In genomic region chr16:68257906-68258800, GRCh38 we compare ENCODE assay signal across 1 cellular context.
TF ChIP-seq lines count a peak whose summit lies in the region.

No MANE protein-coding gene starts in this region.

TF ChIP-seq in SK-N-SH treated with all-trans-retinoic acid at 6 μM for 48 hours, 23 proteins besides CTCF, POLR2A, EP300 and RAD21 (continued from another document):
- no peak for TF ChIP-seq TSHZ2 (CRISPR knock-in tag; IDR thresholded peaks at IDR 0.05)
